8 cellular contexts compared by ENCODE assay signal in the genomic region with DNA sequence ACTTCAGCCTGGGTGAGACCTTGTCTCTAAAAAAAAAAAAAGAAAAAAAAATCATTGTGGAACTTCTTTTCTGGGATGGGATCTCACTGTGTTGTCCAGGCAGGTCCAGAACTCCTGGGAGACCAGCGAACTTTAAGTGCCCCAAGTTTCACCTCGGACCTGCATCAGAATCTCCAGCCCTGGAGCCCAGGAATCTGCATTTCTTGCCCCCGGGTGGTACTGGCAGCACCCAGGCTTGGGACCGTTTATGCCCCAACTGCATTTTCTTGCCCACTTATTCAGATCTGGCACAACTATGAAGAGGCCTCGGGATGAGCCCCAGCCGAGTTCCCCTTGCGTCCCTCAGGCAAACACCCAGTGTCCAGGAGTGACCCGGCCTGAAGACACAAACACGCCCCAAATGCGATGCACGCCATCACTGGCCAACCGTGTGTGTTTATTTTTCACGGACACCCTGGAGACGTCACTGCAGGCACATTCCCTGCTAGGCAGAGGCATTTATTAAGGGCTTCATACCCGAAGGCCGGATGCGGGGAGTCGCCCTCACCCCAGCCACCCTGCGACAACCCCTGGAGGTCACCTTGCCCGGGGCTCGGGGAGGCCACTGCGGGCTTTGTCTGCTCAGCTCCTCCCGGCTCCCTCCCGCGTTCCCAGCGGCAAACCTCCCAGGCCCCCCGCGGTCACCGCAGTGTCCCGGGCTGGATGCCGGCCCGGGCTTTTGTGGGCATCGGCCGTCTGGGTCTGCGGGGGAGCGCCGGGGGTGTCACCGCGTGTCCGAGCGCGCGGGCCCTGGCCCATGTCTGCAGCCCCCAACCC. TPM values are rescaled to one million over a fixed set of nuclear protein-coding genes. Genes with fewer than 3 reads are reported as not detected.
DNase-seq lines count a peak whose midpoint lies in the region; ATAC-seq and TF ChIP-seq lines count a peak whose summit lies in the region.

No MANE protein-coding gene starts in this region.

- no peak overlapping the region for H4K8ac ChIP-seq in mesendoderm (ENCODE audit: low read depth, low read length)

- H3K27me3 ChIP-seq in RWPE2 (ENCODE audit: insufficient read depth, poor library complexity, severe bottlenecking) (no peaks in the 10 kb centered on the region), endocrine pancreas (ENCODE audit: control insufficient read depth, insufficient read depth, low read length) (no peaks in the 10 kb centered on the region), mesendoderm (ENCODE audit: insufficient read depth, low read length, poor library complexity) (no peaks in the 10 kb centered on the region), vagina (no peaks in the 10 kb centered on the region)

- DNase-seq in T-helper 1 cell (no peak), RWPE2 (ENCODE audit: low spot score) (no peak), mesendoderm (peak; percentile 50), vagina (ENCODE audit: extremely low spot score in 2 of 2) (no peak), SKM-1 (lab: John Stamatoyannopoulos, UW; ENCODE audit: unreplicated experiment) (no peak)

- peak overlapping the region; percentile 21 for H2BK15ac ChIP-seq in mesendoderm (replicated peaks; ENCODE audit: low read depth)

- H3K27ac Mint-ChIP-seq in T-helper 1 cell treated with Interleukin-12 subunit alpha and Interleukin-12 subunit beta and Interleukin-4 antibody, amounts not matched to agents 30 μg/mL and 1 μg/mL, for 36 hours, result no peak overlapping the region

- peak overlapping the region; percentile 48 for H3K4me3 Mint-ChIP-seq in T-helper 1 cell treated with Interleukin-12 subunit alpha and Interleukin-12 subunit beta and Interleukin-4 antibody, amounts not matched to agents 30 μg/mL and 1 μg/mL, for 36 hours

- peak overlapping the region; percentile 48 for H3K9ac ChIP-seq in endocrine pancreas (ENCODE audit: control insufficient read depth, insufficient read depth, low read length)
- peak overlapping the region; percentile 76 for H3K9ac ChIP-seq in mesendoderm (ENCODE audit: low read length)

- WGBS in mesendoderm (ENCODE audit: extremely low coverage, insufficient coverage, low lambda C conversion rate), result no CpG with 5 or more reads among the region's 43 CpGs

- no peaks in the 10 kb centered on the region for H3K79me1 ChIP-seq in mesendoderm (ENCODE audit: low read length)

- H3K9me3 Mint-ChIP-seq in T-helper 1 cell treated with Interleukin-12 subunit alpha and Interleukin-12 subunit beta and Interleukin-4 antibody, amounts not matched to agents 30 μg/mL and 1 μg/mL, for 36 hours, result no peaks in the 10 kb centered on the region

- H3K56ac ChIP-seq in mesendoderm (ENCODE audit: low read length), result peak overlapping the region; percentile 90

- no peak for TF ChIP-seq POLR2A in vagina (IDR thresholded peaks at IDR 0.05)

- H3K4ac ChIP-seq in mesendoderm (ENCODE audit: low read depth, low read length), result no peak overlapping the region

- H3K23ac ChIP-seq in mesendoderm (ENCODE audit: low read length), result no peak overlapping the region

- H3K36me3 ChIP-seq in RWPE2 (ENCODE audit: low read depth) (no peaks in the 10 kb centered on the region), endocrine pancreas (ENCODE audit: control insufficient read depth, insufficient read depth, low read length) (no peaks in the 10 kb centered on the region), mesendoderm (ENCODE audit: control insufficient read depth, insufficient read depth, low read length) (no peaks in the 10 kb centered on the region), vagina (no peaks in the 10 kb centered on the region)

- H3K18ac ChIP-seq in mesendoderm (ENCODE audit: low read length), result peak overlapping the region; percentile 85

- no peak for TF ChIP-seq CTCF in RWPE2 (IDR thresholded peaks at IDR 0.05; ENCODE audit: poor library complexity, severe bottlenecking)
- no peak for TF ChIP-seq CTCF in vagina (IDR thresholded peaks at IDR 0.05)

- ATAC-seq in RWPE2 (ENCODE audit: low read depth) (peak; percentile 62), GM19351 (IDR thresholded peaks at IDR 0.05; ENCODE audit: unreplicated experiment) (no peak)

- no peaks in the 10 kb centered on the region for H3K36me3 Mint-ChIP-seq in T-helper 1 cell treated with Interleukin-12 subunit alpha and Interleukin-12 subunit beta and Interleukin-4 antibody, amounts not matched to agents 30 μg/mL and 1 μg/mL, for 36 hours (ENCODE audit: low read depth)

- H3K4me1 Mint-ChIP-seq in T-helper 1 cell treated with Interleukin-12 subunit alpha and Interleukin-12 subunit beta and Interleukin-4 antibody, amounts not matched to agents 30 μg/mL and 1 μg/mL, for 36 hours (ENCODE audit: low read depth), result peaks cover 1% of the 10 kb centered on the region

- no peaks in the 10 kb centered on the region for H3K9me3 ChIP-seq in RWPE2 (ENCODE audit: severe bottlenecking)
- no peaks in the 10 kb centered on the region for H3K9me3 ChIP-seq in endocrine pancreas (ENCODE audit: control insufficient read depth, low read length)
- H3K9me3 ChIP-seq in vagina, result no peaks in the 10 kb centered on the region

- H3K27ac ChIP-seq in RWPE2 (ENCODE audit: poor library complexity, severe bottlenecking) (peak overlapping the region; percentile 10), mesendoderm (ENCODE audit: low read depth, low read length) (no peak overlapping the region), vagina (peak overlapping the region; percentile 80)

- no peak overlapping the region for H2BK120ac ChIP-seq in mesendoderm (ENCODE audit: low read depth, low read length)

- H4K5ac ChIP-seq in mesendoderm (ENCODE audit: low read length), result no peak overlapping the region

- no peaks in the 10 kb centered on the region for H3K79me2 ChIP-seq in mesendoderm (ENCODE audit: control insufficient read depth, insufficient read depth, low read length)

- H3K4me2 ChIP-seq in mesendoderm (ENCODE audit: low read length), result peak overlapping the region; percentile 88

- no peak overlapping the region for H2BK5ac ChIP-seq in mesendoderm (ENCODE audit: low read length)

- H3K4me1 ChIP-seq in RWPE2 (ENCODE audit: insufficient read depth, poor library complexity, severe bottlenecking), result no peaks in the 10 kb centered on the region
- no peaks in the 10 kb centered on the region for H3K4me1 ChIP-seq in endocrine pancreas (ENCODE audit: control insufficient read depth, insufficient read depth, low read length)
- peaks cover 2% of the 10 kb centered on the region for H3K4me1 ChIP-seq in mesendoderm (ENCODE audit: control insufficient read depth, low read depth, low read length)
- H3K4me1 ChIP-seq in vagina, result peaks cover 21% of the 10 kb centered on the region

- no peak overlapping the region for H2AK5ac ChIP-seq in mesendoderm (ENCODE audit: low read length)

- H3K27me3 Mint-ChIP-seq in T-helper 1 cell treated with Interleukin-12 subunit alpha and Interleukin-12 subunit beta and Interleukin-4 antibody, amounts not matched to agents 30 μg/mL and 1 μg/mL, for 36 hours (ENCODE audit: low read depth), result peaks cover 27% of the 10 kb centered on the region

- H3K4me3 ChIP-seq in RWPE2 (ENCODE audit: severe bottlenecking) (peak overlapping the region; percentile 85), endocrine pancreas (ENCODE audit: control insufficient read depth, insufficient read depth, low read length) (no peak overlapping the region), mesendoderm (ENCODE audit: low read length) (peak overlapping the region; percentile 51), vagina (peak overlapping the region; percentile 59 to 66)

- intact Hi-C loops in vagina (cut with DNase I), result no loop called here

RNA-seq across cellular contexts. Expression of gene SPIRE2, which starts 0.7 kb away (rescaled TPM):
- polyA plus RNA-seq in mesendoderm (2013, experiment 1 of 2), result 2.6 TPM
- polyA plus RNA-seq in mesendoderm (2013, experiment 2 of 2), result 2.7 TPM
- 2.2 TPM for total RNA-seq in vagina

RNA-seq across cellular contexts. Expression of gene FANCA, which starts 11.1 kb away (rescaled TPM):
- 28.0 TPM for polyA plus RNA-seq in mesendoderm (2013, experiment 1 of 2)
- 28.8 TPM for polyA plus RNA-seq in mesendoderm (2013, experiment 2 of 2)
- 12.0 TPM for total RNA-seq in vagina

RNA-seq across cellular contexts. Expression of gene TCF25, which starts 45.8 kb away (rescaled TPM):
- 89.8 TPM for polyA plus RNA-seq in mesendoderm (2013, experiment 1 of 2)
- 88.1 TPM for polyA plus RNA-seq in mesendoderm (2013, experiment 2 of 2)
- total RNA-seq in vagina, result 132 TPM
